ENCODE assay signal across 1 cellular context in genomic region chr7:128262273-128263028, GRCh38.
TF ChIP-seq lines count a peak whose summit lies in the region.

No MANE protein-coding gene starts in this region.

TF ChIP-seq in HEK293, 187 proteins besides CTCF, POLR2A, EP300 and RAD21 (continued from another document):
- no peak for TF ChIP-seq ZNF645 (tag by site-specific recombination; IDR thresholded peaks at IDR 0.05)
